1 cellular context compared by ENCODE assay signal in genomic region chr4:52658671-52659015, GRCh38.
TF ChIP-seq lines count a peak whose summit lies in the region.

No MANE protein-coding gene starts in this region.

TF ChIP-seq in SK-N-SH, 30 proteins besides CTCF, POLR2A, EP300 and RAD21 (continued from another document):
- TF ChIP-seq EZH2phosphoT487 (IDR thresholded peaks at IDR 0.05; ENCODE audit: borderline replicate concordance, low read depth) (no peak), MAX (IDR thresholded peaks at IDR 0.05; ENCODE audit: low read depth) (no peak)
